ENCODE assay signal across 19 cellular contexts in the genomic region with DNA sequence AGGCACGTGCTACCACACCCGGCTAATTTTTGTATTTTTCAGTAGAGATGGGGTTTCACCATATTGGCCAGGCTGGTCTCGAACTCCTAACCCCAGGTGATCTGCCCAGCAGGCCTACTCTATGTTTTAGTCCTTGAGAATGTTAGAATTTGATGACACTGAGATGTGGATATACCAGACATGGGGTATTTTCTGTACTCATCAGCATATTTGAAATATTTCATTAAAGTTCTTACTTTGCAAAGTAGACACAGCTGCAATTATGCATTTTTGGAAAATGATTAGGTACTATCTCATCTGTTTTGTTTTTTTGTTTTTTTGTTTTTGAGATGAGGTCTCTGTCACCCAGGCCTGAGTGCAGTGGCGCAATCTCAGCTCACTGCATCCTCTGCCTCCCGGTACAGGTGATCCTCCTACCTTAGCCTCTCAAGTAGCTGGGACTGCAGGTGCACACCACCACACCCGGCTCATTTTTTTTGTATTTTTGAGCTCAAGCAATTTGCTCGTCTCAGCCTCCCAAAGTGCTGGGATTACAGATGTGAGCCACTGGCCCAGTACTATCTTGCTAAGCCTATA. TPM values are rescaled to one million over a fixed set of nuclear protein-coding genes. Genes with fewer than 3 reads are reported as not detected.
DNase-seq lines count a peak whose midpoint lies in the region; ATAC-seq and TF ChIP-seq lines count a peak whose summit lies in the region.
"Had no signal": no experiment of that assay in that cellular context is flagged by ENCODE, and none has a peak within 500 bp of the region (broad histone marks: within the 10 kb centered on the region; RNA-seq: fewer than 3 reads in every experiment).

No MANE protein-coding gene starts in this region.

- peak overlapping the region; percentile 49; the same call in 1 of the 2 replicates for H3K14ac ChIP-seq in IMR-90 (replicated peaks; ENCODE audit: low read depth, low read length)

- no peak overlapping the region for H2AFZ ChIP-seq in IMR-90 (replicated peaks; ENCODE audit: low read length, poor library complexity)

- BruUV-seq in IMR-90 (replicated peaks; lab: Mats Ljungman, UMichigan): no TSS peak

- dilution Hi-C loops in IMR-90 (cut with HindIII; ENCODE audit: low sequenced_read_pairs, unreplicated experiment): no loop called here

- TF ChIP-seq POLR2A in IMR-90 (IDR thresholded peaks at IDR 0.05; ENCODE audit: low read depth, low read length): no peak

- intact Hi-C loops in IMR-90 (cut with micrococcal nuclease) (no loop called here), head of caudate nucleus (cut with DNase I) (no loop called here)

- peak overlapping the region; percentile 55 for H2BK5ac ChIP-seq in IMR-90 (ENCODE audit: low read depth, low read length, poor library complexity, severe bottlenecking)

- CTCF ChIA-PET in IMR-90 (lab: Yijun Ruan, JAX): no interaction called here

- no peak for TF ChIP-seq CTCF in IMR-90 (conservative IDR thresholded peaks at IDR 0.05; ENCODE audit: low read depth, low read length)
- no peak for TF ChIP-seq CTCF in coronary artery (IDR thresholded peaks at IDR 0.05)
- no peak for TF ChIP-seq CTCF in WERI-Rb-1 (IDR thresholded peaks at IDR 0.05; ENCODE audit: low read depth, low read length)

- H3K4me1 ChIP-seq in IMR-90 (ENCODE audit: control insufficient read depth, insufficient read depth, low read length): peaks cover 13% of the 10 kb centered on the region
- H3K4me1 ChIP-seq in mucosa of rectum (ENCODE audit: control insufficient read depth in 2 of 2, insufficient read depth in 2 of 2, low read length in 2 of 2): peaks cover 26 to 48% of the 10 kb centered on the region in 2 donors
- peaks cover 2% of the 10 kb centered on the region; the same call in 1 of the 2 replicates for H3K4me1 ChIP-seq in HAP-1

- WGBS in IMR-90 (ENCODE audit: extremely low coverage in 2 of 2, insufficient read length in 1 of 2), 2 experiments: 97% methylated on average over 4 of the region's 7 CpGs; no CpG with 5 or more reads in 1 of the 2 experiments

- TF ChIP-seq RAD21 in IMR-90 (IDR thresholded peaks at IDR 0.05; ENCODE audit: low read length): no peak

- no peak overlapping the region; the same call in 1 of the 2 replicates for H3K23ac ChIP-seq in IMR-90 (ENCODE audit: low read depth, low read length)

- H3K27me3 ChIP-seq in IMR-90 (ENCODE audit: control insufficient read depth, insufficient read depth, low read length) (no peaks in the 10 kb centered on the region), mucosa of rectum (ENCODE audit: control insufficient read depth in 2 of 2, insufficient read depth in 2 of 2, low read length in 2 of 2) (no peaks in the 10 kb centered on the region), HAP-1 (ENCODE audit: low read depth) (no peaks in the 10 kb centered on the region), WERI-Rb-1 (ENCODE audit: insufficient read depth, low read depth, severe bottlenecking) (no peaks in the 10 kb centered on the region)

- H3K36me3 ChIP-seq in IMR-90 (ENCODE audit: control insufficient read depth, insufficient read depth, low read length) (no peaks in the 10 kb centered on the region), mucosa of rectum (ENCODE audit: control insufficient read depth in 2 of 2, insufficient read depth in 2 of 2, low read length in 2 of 2) (peaks cover 5 to 7% of the 10 kb centered on the region in 2 donors), HAP-1 (replicated peaks) (no peaks in the 10 kb centered on the region), WERI-Rb-1 (no peaks in the 10 kb centered on the region)

- DNase-seq in IMR-90: no peak
- no peak for DNase-seq in coronary artery (ENCODE audit: low spot score)
- no peak for DNase-seq in HAP-1 (ENCODE audit: low spot score in 2 of 2)
- DNase-seq in head of caudate nucleus: no peak
- DNase-seq in WERI-Rb-1: no peak
- no peak for DNase-seq in iPS-NIHi7 (ENCODE audit: extremely low spot score)
- DNase-seq: activated CD4-positive, CD25-positive, alpha-beta regulatory T cell treated with anti-CD3 and anti-CD28 coated beads, Interleukin-2, amount 50 U/mL, for 72 hours; activated naive CD4-positive, alpha-beta T cell treated with anti-CD3 and anti-CD28 coated beads, Interleukin-2, amount 50 U/mL, for 16 hours; C1 segment of cervical spinal cord; central memory CD4-positive, alpha-beta T cell; hippocampal formation; NCI-H1694; NCI-H524; OCI-M1 had no signal

- H3K56ac ChIP-seq in IMR-90 (ENCODE audit: extremely low read depth, insufficient read depth, low read length): no peak overlapping the region; the same call in 1 of the 2 replicates

- no peak overlapping the region for H2BK15ac ChIP-seq in IMR-90 (ENCODE audit: low read depth, low read length)

- H2AK5ac ChIP-seq in IMR-90 (ENCODE audit: low read depth, low read length): no peak overlapping the region

- peak overlapping the region; percentile 76 for H2BK120ac ChIP-seq in IMR-90 (ENCODE audit: low read depth, low read length)

- in situ Hi-C loops in IMR-90 (cut with MboI; ENCODE audit: low sequenced_read_pairs): no loop called here
- in situ Hi-C loops in HAP-1 (cut with MboI; ENCODE audit: low sequenced_read_pairs): no loop called here

- H2BK20ac ChIP-seq in IMR-90 (ENCODE audit: low read depth, low read length): 0 out of 2 replicates have a peak overlapping the region, but pooled peaks have one; percentile 26

- H3K9me3 ChIP-seq in IMR-90 (ENCODE audit: control insufficient read depth, insufficient read depth, low read length) (no peaks in the 10 kb centered on the region), mucosa of rectum (ENCODE audit: control insufficient read depth in 2 of 2, low read length in 2 of 2) (no peaks in the 10 kb centered on the region), HAP-1 (no peaks in the 10 kb centered on the region), WERI-Rb-1 (ENCODE audit: severe bottlenecking) (no peaks in the 10 kb centered on the region)

- H4K91ac ChIP-seq in IMR-90 (ENCODE audit: insufficient read depth, low read depth, low read length): peak overlapping the region; percentile 51

- peak overlapping the region; percentile 65 for H3K18ac ChIP-seq in IMR-90 (ENCODE audit: low read depth, low read length)

- H3K9ac ChIP-seq in IMR-90 (ENCODE audit: low read depth, low read length) (peak overlapping the region; percentile 56), mucosa of rectum (ENCODE audit: low read depth in 1 of 2, low read length in 2 of 2) (no peak overlapping the region)
- H3K9ac ChIP-seq: KMS-11 had no signal

- no peaks in the 10 kb centered on the region for H4K20me1 ChIP-seq in IMR-90 (ENCODE audit: insufficient read depth, low read length)

- no peak for ATAC-seq in IMR-90 (ENCODE audit: low read depth)
- ATAC-seq: HCT116 had no signal

- H3K9me1 ChIP-seq in IMR-90 (ENCODE audit: insufficient read depth, low read length): peaks cover 5% of the 10 kb centered on the region; the same call in 1 of the 2 replicates

- H3K27ac ChIP-seq in IMR-90 (ENCODE audit: insufficient read depth, low read length): peak overlapping the region; percentile 92; the same call in 1 of the 2 replicates
- peak overlapping the region; percentile 83 to 94 for H3K27ac ChIP-seq in coronary artery
- H3K27ac ChIP-seq in mucosa of rectum (ENCODE audit: low read depth in 2 of 2, low read length in 2 of 2): peak overlapping the region; percentile 31 to 63
- H3K27ac ChIP-seq in temporal lobe (ENCODE audit: low read depth, low read length): peak overlapping the region; percentile 6
- no peak overlapping the region for H3K27ac ChIP-seq in WERI-Rb-1
- H3K27ac ChIP-seq: KMS-11 had no signal

- H2AK9ac ChIP-seq in IMR-90 (replicated peaks; ENCODE audit: low read depth, low read length, poor library complexity): no peak overlapping the region

- H3K79me1 ChIP-seq in IMR-90 (ENCODE audit: low read depth in 1 of 2, low read length in 2 of 2): no peaks in the 10 kb centered on the region

- peak overlapping the region; percentile 74 for H4K5ac ChIP-seq in IMR-90 (ENCODE audit: low read depth, low read length)

- peak overlapping the region; percentile 4; the same call in 1 of the 2 replicates for H3K4ac ChIP-seq in IMR-90 (ENCODE audit: low read depth, low read length)

- POLR2A ChIA-PET in IMR-90 (lab: Charles Lee; ENCODE audit: unreplicated experiment): no interaction called here

- peak overlapping the region; percentile 64 for H3K4me2 ChIP-seq in IMR-90 (ENCODE audit: low read depth, low read length)
- H3K4me2 ChIP-seq: KMS-11 had no signal

- no peak overlapping the region for H3K4me3 ChIP-seq in IMR-90 (ENCODE audit: insufficient read depth, low read depth, low read length)
- peak overlapping the region; percentile 50 for H3K4me3 ChIP-seq in coronary artery
- H3K4me3 ChIP-seq in mucosa of rectum (ENCODE audit: low read length in 2 of 2): no peak overlapping the region
- H3K4me3 ChIP-seq in HAP-1: no peak overlapping the region
- no peak overlapping the region for H3K4me3 ChIP-seq in WERI-Rb-1 (ENCODE audit: low read depth, low read length)

- peak overlapping the region in 1 of 2 experiments; percentile 49; a peak in 2 of 4 replicates for H4K8ac ChIP-seq in IMR-90 (ENCODE audit: low read depth in 2 of 2, low read length in 2 of 2)

TF ChIP-seq in IMR-90, 13 proteins besides CTCF, POLR2A, EP300 and RAD21 (continues in another document):
- peak; percentile 70 for TF ChIP-seq MAFK (IDR thresholded peaks at IDR 0.05; ENCODE audit: low read depth, low read length)

RNA-seq across cellular contexts. Expression of gene SPINT2, which starts 12.7 kb away (rescaled TPM):
- 0.28 and 0.54 TPM in 2 replicates for total RNA-seq in IMR-90 (2012; rRNA removed)
- polyA plus RNA-seq in IMR-90 (2012; rRNA removed): 1.2 and 2.2 TPM in 2 replicates
- polyA plus RNA-seq in IMR-90 (2012; cell fraction: cytosol; rRNA removed): 1.2 and 1.8 TPM in 2 replicates
- polyA plus RNA-seq in IMR-90 (2012; cell fraction: nucleus; rRNA removed; ENCODE audit: low replicate concordance): 1.2 and 1.3 TPM in 2 replicates
- 60.0 TPM for total RNA-seq in temporal lobe

RNA-seq across cellular contexts. Expression of gene PPP1R14A, which starts 20.9 kb away (rescaled TPM):
- total RNA-seq in IMR-90 (2012; rRNA removed) (not detected in 2 replicates), temporal lobe (1.2 TPM)
- polyA plus RNA-seq in IMR-90 (2012; rRNA removed): 0.84 and 2.0 TPM in 2 replicates
- polyA plus RNA-seq in IMR-90 (2012; cell fraction: cytosol; rRNA removed): 5.4 and 10.2 TPM in 2 replicates
- polyA plus RNA-seq in IMR-90 (2012; cell fraction: nucleus; rRNA removed; ENCODE audit: low replicate concordance): 2.1 and 3.5 TPM in 2 replicates
- polyA plus RNA-seq: neural cell had no signal

RNA-seq across cellular contexts. Expression of gene C19orf33, which starts 27.0 kb away (rescaled TPM):
- total RNA-seq in IMR-90 (2012; rRNA removed) (1.4 TPM in 1 of 2 replicates, not detected in the other), temporal lobe (1.2 TPM)
- polyA plus RNA-seq in IMR-90 (2012; rRNA removed): 0.80 and 0.96 TPM in 2 replicates
- polyA plus RNA-seq in IMR-90 (2012; cell fraction: cytosol; rRNA removed): 0.44 and 3.1 TPM in 2 replicates
- polyA plus RNA-seq in IMR-90 (2012; cell fraction: nucleus; rRNA removed; ENCODE audit: low replicate concordance): not detected in 2 replicates
- polyA plus RNA-seq: neural cell had no signal

RNA-seq across cellular contexts. Expression of gene YIF1B, which starts 38.7 kb away (rescaled TPM):
- total RNA-seq in IMR-90 (2012; rRNA removed): 72.2 and 78.9 TPM in 2 replicates
- polyA plus RNA-seq in IMR-90 (2012; rRNA removed): 162 and 165 TPM in 2 replicates
- 95.0 and 225 TPM in 2 replicates for polyA plus RNA-seq in IMR-90 (2012; cell fraction: cytosol; rRNA removed)
- polyA plus RNA-seq in IMR-90 (2012; cell fraction: nucleus; rRNA removed; ENCODE audit: low replicate concordance): 92.8 and 241 TPM in 2 replicates
- 27.8 TPM for total RNA-seq in temporal lobe

RNA-seq across cellular contexts. Expression of gene KCNK6, which starts 42.6 kb away (rescaled TPM):
- 2.7 and 2.8 TPM in 2 replicates for total RNA-seq in IMR-90 (2012; rRNA removed)
- polyA plus RNA-seq in IMR-90 (2012; rRNA removed): 3.9 and 4.5 TPM in 2 replicates
- 3.3 and 4.2 TPM in 2 replicates for polyA plus RNA-seq in IMR-90 (2012; cell fraction: cytosol; rRNA removed)
- 2.9 and 3.1 TPM in 2 replicates for polyA plus RNA-seq in IMR-90 (2012; cell fraction: nucleus; rRNA removed; ENCODE audit: low replicate concordance)
- 0.25 TPM for total RNA-seq in temporal lobe
- polyA plus RNA-seq: neural cell had no signal

Comparison
In these comparisons a context has a peak if more than half of its experiments do, and no peak if none do; other contexts are left out.
1. RNA of gene SPINT2, which starts 12.7 kb away (total RNA-seq): 60.0 TPM in temporal lobe (single experiment); 0.28 to 0.54 TPM in IMR-90; every median in the first group is over 10 times any median in the second.